ENCODE assay signal across 5 cellular contexts in the genomic region with DNA sequence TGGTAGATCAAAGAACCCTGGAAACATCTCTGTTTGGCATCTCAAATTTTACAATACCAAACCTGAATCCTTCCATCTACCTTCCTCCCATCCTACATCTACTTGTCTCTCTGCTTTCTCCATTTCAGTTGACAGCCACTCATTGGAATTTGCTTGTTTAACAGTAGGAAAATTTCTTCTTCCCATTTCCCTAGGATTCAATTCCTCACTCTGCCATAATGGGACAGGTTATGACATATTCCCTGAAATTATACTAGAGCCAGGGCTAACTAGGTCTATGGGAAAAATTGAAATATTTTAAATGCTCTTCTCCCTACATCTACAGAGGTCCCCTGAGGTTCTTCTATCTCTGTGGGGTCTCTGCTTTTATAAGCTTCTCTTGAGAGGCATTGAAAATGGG.
"Had no signal": no experiment of that assay in that cellular context is flagged by ENCODE, and none has a peak within 500 bp of the region (broad histone marks: within the 10 kb centered on the region; RNA-seq: fewer than 3 reads in every experiment).

No MANE protein-coding gene starts in this region.

- H3K4me3 ChIP-seq: K562 had no signal

- H3K27ac ChIP-seq: HL-60 had no signal

- H3K27ac Mint-ChIP-seq: IgD-negative memory B cell had no signal

- H3K4me1 Mint-ChIP-seq: IgD-negative memory B cell had no signal

- H3K4me3 Mint-ChIP-seq: IgD-negative memory B cell had no signal

- DNase-seq: IMR-90, KBM-7 had no signal

- H3K36me3 Mint-ChIP-seq: IgD-negative memory B cell had no signal
